12 cellular contexts compared by ENCODE assay signal in the genomic region with DNA sequence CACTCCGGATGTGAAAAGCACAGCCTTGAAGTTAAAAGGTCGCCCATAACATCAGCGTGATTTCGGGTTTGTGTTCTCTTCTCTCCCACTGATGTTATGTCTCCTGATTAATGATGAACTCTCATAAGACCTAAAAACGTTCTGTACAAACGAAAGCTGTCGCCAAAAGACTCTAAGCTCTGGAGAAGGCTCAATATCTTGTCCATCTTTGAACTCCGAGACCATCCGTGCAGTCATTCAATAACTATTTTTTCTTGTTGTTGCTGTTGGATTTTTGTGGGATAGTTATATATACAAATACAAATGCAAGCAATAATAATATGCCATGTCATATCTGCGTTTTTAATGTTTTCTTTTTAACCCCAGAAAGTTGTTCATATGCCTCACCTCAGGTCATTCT.
DNase-seq lines count a peak whose midpoint lies in the region; TF ChIP-seq lines count a peak whose summit lies in the region.
"Had no signal": no experiment of that assay in that cellular context is flagged by ENCODE, and none has a peak within 500 bp of the region (broad histone marks: within the 10 kb centered on the region; RNA-seq: fewer than 3 reads in every experiment).

No MANE protein-coding gene starts in this region.

- intact Hi-C loops in breast epithelium (cut with DNase I; ENCODE audit: low total_unique reads) (no loop called here), MCF 10A (cut with micrococcal nuclease) (no loop called here), esophagus squamous epithelium (cut with DNase I) (no loop called here), uterus (cut with DNase I; ENCODE audit: low total_unique reads) (no loop called here)

- H3K36me3 Mint-ChIP-seq in MCF 10A (ENCODE audit: insufficient read depth, unreplicated experiment), result no peaks in the 10 kb centered on the region
- no peaks in the 10 kb centered on the region for H3K36me3 Mint-ChIP-seq in nephron progenitor cell (ENCODE audit: low read depth)
- H3K36me3 Mint-ChIP-seq: natural killer cell treated with Interleukin-12 subunit alpha and Interleukin-12 subunit beta and Interleukin-15 and Interleukin-18, amount 100 ng/mL, for 72 hours had no signal

- H3K9me3 ChIP-seq in breast epithelium (no peaks in the 10 kb centered on the region), esophagus squamous epithelium (no peaks in the 10 kb centered on the region), uterus (no peaks in the 10 kb centered on the region)

- 62 to 66% methylated on average over 10 of the region's 10 CpGs for WGBS in esophagus squamous epithelium, 2 donors

- H3K27ac Mint-ChIP-seq in MCF 10A (ENCODE audit: low read depth, unreplicated experiment) (no peak overlapping the region), nephron progenitor cell (no peak overlapping the region)
- H3K27ac Mint-ChIP-seq: activated naive CD8-positive, alpha-beta T cell treated with anti-CD3 and anti-CD28 coated beads, Interleukin-2, amount 50 U/mL, for 24 hours; natural killer cell treated with Interleukin-12 subunit alpha and Interleukin-12 subunit beta and Interleukin-15 and Interleukin-18, amount 100 ng/mL, for 72 hours had no signal

- DNase-seq in breast epithelium (ENCODE audit: low spot score in 2 of 2), result no peak
- no peak for DNase-seq in MCF 10A (ENCODE audit: unreplicated experiment)
- DNase-seq in esophagus squamous epithelium (lab: John Stamatoyannopoulos, UW), result no peak
- DNase-seq in nephron progenitor cell, result no peak
- DNase-seq in uterus, result no peak
- no peak for DNase-seq in iPS-NIHi11 (ENCODE audit: low spot score)
- DNase-seq in AG08396 (ENCODE audit: low spot score), result no peak
- no peak for DNase-seq in middle frontal gyrus (ENCODE audit: extremely low spot score, low spot score)
- DNase-seq: activated CD4-positive, alpha-beta T cell treated with anti-CD3 and anti-CD28 coated beads, Interleukin-2, amount 50 U/mL, for 4 hours; activated naive CD8-positive, alpha-beta T cell treated with anti-CD3 and anti-CD28 coated beads, Interleukin-2, amount 50 U/mL, for 24 hours; GF-D8 had no signal

- no peaks in the 10 kb centered on the region for H3K27me3 Mint-ChIP-seq in MCF 10A (ENCODE audit: insufficient read depth, unreplicated experiment)
- peaks cover 3% of the 10 kb centered on the region for H3K27me3 Mint-ChIP-seq in nephron progenitor cell (ENCODE audit: low read depth, poor library complexity)

- H3K9me3 Mint-ChIP-seq in MCF 10A (ENCODE audit: unreplicated experiment) (no peaks in the 10 kb centered on the region), nephron progenitor cell (no peaks in the 10 kb centered on the region)
- H3K9me3 Mint-ChIP-seq: activated naive CD8-positive, alpha-beta T cell treated with anti-CD3 and anti-CD28 coated beads, Interleukin-2, amount 50 U/mL, for 24 hours; natural killer cell treated with Interleukin-12 subunit alpha and Interleukin-12 subunit beta and Interleukin-15 and Interleukin-18, amount 100 ng/mL, for 72 hours had no signal

- no peaks in the 10 kb centered on the region for H3K27me3 ChIP-seq in breast epithelium
- H3K27me3 ChIP-seq in esophagus squamous epithelium, result no peaks in the 10 kb centered on the region
- no peaks in the 10 kb centered on the region for H3K27me3 ChIP-seq in uterus

- H3K27ac ChIP-seq in breast epithelium (peak overlapping the region; percentile 68 to 73), esophagus squamous epithelium (peak overlapping the region in 2 of 4 donors; percentile 64 to 68), uterus (peak overlapping the region; percentile 70 to 75)

- H3K36me3 ChIP-seq in breast epithelium (no peaks in the 10 kb centered on the region), esophagus squamous epithelium (no peaks in the 10 kb centered on the region), uterus (no peaks in the 10 kb centered on the region)

- H3K4me3 Mint-ChIP-seq in MCF 10A (ENCODE audit: unreplicated experiment) (no peak overlapping the region), nephron progenitor cell (peak overlapping the region; percentile 74)
- H3K4me3 Mint-ChIP-seq: activated naive CD8-positive, alpha-beta T cell treated with anti-CD3 and anti-CD28 coated beads, Interleukin-2, amount 50 U/mL, for 24 hours; natural killer cell treated with Interleukin-12 subunit alpha and Interleukin-12 subunit beta and Interleukin-15 and Interleukin-18, amount 100 ng/mL, for 72 hours had no signal

- no peak for TF ChIP-seq CTCF in breast epithelium (IDR thresholded peaks at IDR 0.05)
- no peak for TF ChIP-seq CTCF in MCF 10A (IDR thresholded peaks at IDR 0.05; ENCODE audit: unreplicated experiment)
- no peak for TF ChIP-seq CTCF in esophagus squamous epithelium (IDR thresholded peaks at IDR 0.05)
- no peak for TF ChIP-seq CTCF in nephron progenitor cell (IDR thresholded peaks at IDR 0.05)
- no peak for TF ChIP-seq CTCF in uterus (IDR thresholded peaks at IDR 0.05)

- H3K4me1 Mint-ChIP-seq in MCF 10A (ENCODE audit: insufficient read depth, unreplicated experiment), result no peaks in the 10 kb centered on the region
- H3K4me1 Mint-ChIP-seq in nephron progenitor cell, result peaks cover 28% of the 10 kb centered on the region

- CTCF ChIA-PET in MCF 10A (lab: Yijun Ruan, JAX), result no interaction called here

- H3K4me1 ChIP-seq in breast epithelium (no peaks in the 10 kb centered on the region), esophagus squamous epithelium (no peaks in the 10 kb centered on the region), uterus (no peaks in the 10 kb centered on the region)

- no TSS peak for BruUV-seq in MCF 10A (replicated peaks; lab: Mats Ljungman, UMichigan)

- POLR2A ChIA-PET in MCF 10A (lab: Yijun Ruan, JAX), result interaction anchor here (0.6 kb wide), 1 partner anchor 94 kb away, joined by 3 read pairs; no protein-coding TSS in a partner anchor

- H3K4me3 ChIP-seq in breast epithelium, result peak overlapping the region; percentile 9 to 56 (median 38)
- H3K4me3 ChIP-seq in esophagus squamous epithelium, result peak overlapping the region in 3 of 4 donors; percentile 13 to 54 (median 19)
- peak overlapping the region in 1 of 2 donors; percentile 30 for H3K4me3 ChIP-seq in uterus

- TF ChIP-seq POLR2A in breast epithelium (IDR thresholded peaks at IDR 0.05), result no peak
- TF ChIP-seq POLR2A in esophagus squamous epithelium (IDR thresholded peaks at IDR 0.05), result no peak
- no peak for TF ChIP-seq POLR2A in uterus (IDR thresholded peaks at IDR 0.05)
